7 cellular contexts compared by ENCODE assay signal in the genomic region with DNA sequence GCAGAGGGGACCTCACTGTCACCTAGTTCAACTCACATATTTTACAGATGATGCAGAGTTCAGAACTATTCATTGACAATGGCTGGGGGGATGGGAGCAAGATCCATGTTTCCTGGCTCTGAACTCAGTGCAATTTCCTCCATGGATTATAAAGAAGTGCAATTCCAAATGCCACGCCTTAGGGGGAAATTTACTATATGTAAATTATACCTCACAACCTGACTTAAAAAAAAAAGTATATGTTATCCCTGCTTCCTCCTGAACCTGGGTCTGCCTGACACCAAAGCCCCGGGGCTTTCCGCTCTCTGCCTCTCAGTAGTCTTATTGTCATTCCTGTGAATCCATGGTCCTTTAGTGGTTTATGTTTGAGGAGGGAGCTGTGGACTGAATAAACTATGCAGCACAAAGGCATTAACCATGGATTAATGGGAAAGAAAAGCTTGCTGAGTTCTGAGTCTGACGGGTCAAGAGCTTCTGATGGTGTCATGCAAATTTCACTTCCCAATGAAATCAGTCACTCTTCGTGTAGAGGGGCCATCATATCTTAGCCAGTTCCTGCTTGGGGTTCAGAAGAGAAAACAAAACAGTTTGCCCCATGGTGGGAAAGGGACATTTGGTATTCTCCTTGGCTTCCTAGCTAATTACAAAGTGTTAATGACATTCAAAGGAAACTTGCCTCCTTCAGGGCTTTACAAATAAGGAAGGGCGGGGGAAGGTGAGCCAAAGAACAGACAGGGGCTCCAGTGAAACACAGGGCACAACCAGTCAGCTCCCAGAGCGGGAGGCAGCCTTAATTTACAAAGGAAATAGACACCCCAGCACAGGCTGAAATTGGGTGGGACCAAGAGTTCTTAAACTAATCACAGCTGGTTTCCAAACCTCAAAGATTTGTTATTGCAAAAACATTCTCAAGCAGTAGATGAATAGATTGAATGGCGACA. TPM values are rescaled to one million over a fixed set of nuclear protein-coding genes. Genes with fewer than 3 reads are reported as not detected.
DNase-seq lines count a peak whose midpoint lies in the region; ATAC-seq and TF ChIP-seq lines count a peak whose summit lies in the region.

No MANE protein-coding gene starts in this region.

- POLR2A ChIA-PET in HEK293T (lab: Yijun Ruan, JAX) = no interaction called here

- H3K27me3 Mint-ChIP-seq in T-helper 17 cell = no peaks in the 10 kb centered on the region

- H3K4me1 Mint-ChIP-seq in T-helper 17 cell = peaks cover 29% of the 10 kb centered on the region

- ATAC-seq in T-helper 17 cell = peak; percentile 10

- no peak overlapping the region for H3K4me3 ChIP-seq in left ventricle myocardium inferior
- H3K4me3 ChIP-seq in skeletal muscle tissue (ENCODE audit: low read length in 3 of 3) = peak overlapping the region in 1 of 3 donors; percentile 3

- no peaks in the 10 kb centered on the region for H3K36me3 Mint-ChIP-seq in T-helper 17 cell (ENCODE audit: low read depth)

- H3K27ac ChIP-seq in left ventricle myocardium inferior (replicated peaks) = peak overlapping the region; percentile 85
- peak overlapping the region; percentile 58 for H3K27ac ChIP-seq in skeletal muscle tissue (ENCODE audit: low read depth, low read length)

- peaks cover 23% of the 10 kb centered on the region for H3K4me1 ChIP-seq in left ventricle myocardium inferior
- peaks cover 3 to 10% (median 8%) of the 10 kb centered on the region in 3 donors for H3K4me1 ChIP-seq in skeletal muscle tissue (ENCODE audit: control insufficient read depth in 3 of 3, insufficient read depth in 3 of 3, low read length in 3 of 3)

- no peaks in the 10 kb centered on the region for H3K36me3 ChIP-seq in left ventricle myocardium inferior
- H3K36me3 ChIP-seq in skeletal muscle tissue (ENCODE audit: control insufficient read depth in 3 of 3, insufficient read depth in 3 of 3, low read length in 3 of 3) = no peaks in the 10 kb centered on the region

- peak overlapping the region; percentile 97 for H3K27ac Mint-ChIP-seq in T-helper 17 cell

- H3K9me3 ChIP-seq in T-helper 17 cell (ENCODE audit: control insufficient read depth, low read length, poor library complexity, severe bottlenecking) = no peaks in the 10 kb centered on the region
- H3K9me3 ChIP-seq in left ventricle myocardium inferior (replicated peaks) = no peaks in the 10 kb centered on the region
- no peaks in the 10 kb centered on the region for H3K9me3 ChIP-seq in skeletal muscle tissue (ENCODE audit: control insufficient read depth in 3 of 3, low read length in 3 of 3)

- DNase-seq in HCEC 1CT (peak; percentile 25), T-helper 17 cell (no peak), left ventricle myocardium inferior (no peak), HEK293T (ENCODE audit: extremely low spot score) (no peak), GOT3 (lab: John Stamatoyannopoulos, UW) (no peak), NCI-H2227 treated with DMSO at 0.1 percent for 48 hours (lab: John Stamatoyannopoulos, UW) (no peak)

- peak overlapping the region; percentile 69 for H3K4me3 Mint-ChIP-seq in T-helper 17 cell

- H3K27me3 ChIP-seq in left ventricle myocardium inferior (ENCODE audit: low read depth) (no peaks in the 10 kb centered on the region), skeletal muscle tissue (ENCODE audit: control insufficient read depth in 3 of 3, insufficient read depth in 3 of 3, low read length in 3 of 3) (peaks cover 0 to 3% (median 0%) of the 10 kb centered on the region in 3 donors)

- no peak overlapping the region for H3K9ac ChIP-seq in skeletal muscle tissue (ENCODE audit: low read depth in 1 of 3, low read length in 3 of 3)

- TF ChIP-seq CTCF in left ventricle myocardium inferior (IDR thresholded peaks at IDR 0.05; ENCODE audit: borderline replicate concordance) = no peak

- CTCF ChIA-PET in HEK293T (lab: Yijun Ruan, JAX) = no interaction called here

- intact Hi-C loops in left ventricle myocardium inferior (cut with micrococcal nuclease) = loop anchor here (5.0 kb wide), 1 partner anchor 72 kb away; no protein-coding TSS in a partner anchor

TF ChIP-seq in HEK293T, 16 proteins besides CTCF, POLR2A, EP300 and RAD21:
- TF ChIP-seq CTBP1 (IDR thresholded peaks at IDR 0.05; ENCODE audit: borderline replicate concordance) (no peak), BHLHE40 (IDR thresholded peaks at IDR 0.05; ENCODE audit: borderline replicate concordance) (no peak), ZNF384 (IDR thresholded peaks at IDR 0.05) (no peak), FOXA1 (IDR thresholded peaks at IDR 0.05) (no peak), FOXK2 (IDR thresholded peaks at IDR 0.05) (no peak), FOXM1 (IDR thresholded peaks at IDR 0.05; ENCODE audit: borderline replicate concordance) (no peak), HDGF (IDR thresholded peaks at IDR 0.05; ENCODE audit: borderline replicate concordance) (no peak), SUZ12 (IDR thresholded peaks at IDR 0.05) (no peak), SP1 (IDR thresholded peaks at IDR 0.05) (no peak), L3MBTL2 (conservative IDR thresholded peaks at IDR 0.05) (no peak), TARDBP (IDR thresholded peaks at IDR 0.05) (no peak), ARNT (IDR thresholded peaks at IDR 0.05) (no peak), NFRKB (IDR thresholded peaks at IDR 0.05) (no peak), LEF1 (IDR thresholded peaks at IDR 0.05; ENCODE audit: borderline replicate concordance) (no peak), ELF4 (IDR thresholded peaks at IDR 0.05) (no peak)
- TF ChIP-seq, protein P1, sequence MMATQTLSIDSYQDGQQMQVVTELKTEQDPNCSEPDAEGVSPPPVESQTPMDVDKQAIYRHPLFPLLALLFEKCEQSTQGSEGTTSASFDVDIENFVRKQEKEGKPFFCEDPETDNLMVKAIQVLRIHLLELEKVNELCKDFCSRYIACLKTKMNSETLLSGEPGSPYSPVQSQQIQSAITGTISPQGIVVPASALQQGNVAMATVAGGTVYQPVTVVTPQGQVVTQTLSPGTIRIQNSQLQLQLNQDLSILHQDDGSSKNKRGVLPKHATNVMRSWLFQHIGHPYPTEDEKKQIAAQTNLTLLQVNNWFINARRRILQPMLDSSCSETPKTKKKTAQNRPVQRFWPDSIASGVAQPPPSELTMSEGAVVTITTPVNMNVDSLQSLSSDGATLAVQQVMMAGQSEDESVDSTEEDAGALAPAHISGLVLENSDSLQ (IDR thresholded peaks at IDR 0.05) = no peak
TF ChIP-seq in HEK293T: peak in this region for 0.

RNA-seq across cellular contexts. Expression of a gene that starts 14.3 kb away (rescaled TPM):
- total RNA-seq in T-helper 17 cell = not detected
- total RNA-seq in left ventricle myocardium inferior = not detected
- total RNA-seq in skeletal muscle tissue = under 0.01 TPM

RNA-seq across cellular contexts. Expression of a gene that starts 55.2 kb away (rescaled TPM):
- total RNA-seq in T-helper 17 cell = 1,000 to 10,000 TPM; 5,781 to 7,183 TPM
- total RNA-seq in left ventricle myocardium inferior = 955 TPM
- total RNA-seq in skeletal muscle tissue = 1,543 TPM
